ENCODE assay signal across 15 cellular contexts in genomic region chr2:111148925-111149324, GRCh38. TPM values are rescaled to one million over a fixed set of nuclear protein-coding genes. Genes with fewer than 3 reads are reported as not detected.
DNase-seq lines count a peak whose midpoint lies in the region; ATAC-seq and TF ChIP-seq lines count a peak whose summit lies in the region.
"Had no signal": no experiment of that assay in that cellular context is flagged by ENCODE, and none has a peak within 500 bp of the region (broad histone marks: within the 10 kb centered on the region; RNA-seq: fewer than 3 reads in every experiment).

No MANE protein-coding gene starts in this region.

- peaks cover 66% of the 10 kb centered on the region for H3K36me3 Mint-ChIP-seq in nephron progenitor cell (ENCODE audit: low read depth)

- in situ Hi-C loops in HAP-1 (cut with MboI; ENCODE audit: low sequenced_read_pairs) = no loop called here

- H4K20me1 ChIP-seq in DND-41 (ENCODE audit: insufficient read depth, low read length) (peaks cover 11% of the 10 kb centered on the region; the same call in 1 of the 2 replicates), Loucy (ENCODE audit: insufficient read depth, low read length, poor library complexity, severe bottlenecking) (no peaks in the 10 kb centered on the region)

- no peak overlapping the region for H3K9ac ChIP-seq in DND-41 (ENCODE audit: low read depth, low read length)
- H3K9ac ChIP-seq in Loucy (ENCODE audit: low read depth, low read length, poor library complexity, severe bottlenecking) = no peak overlapping the region
- H3K9ac ChIP-seq: SK-N-SH had no signal

- no peak overlapping the region for H3K4me3 ChIP-seq in DND-41 (ENCODE audit: low read depth in 1 of 2, low read length in 2 of 2)
- no peak overlapping the region for H3K4me3 ChIP-seq in Loucy (ENCODE audit: low read length, poor library complexity, severe bottlenecking)
- no peak overlapping the region for H3K4me3 ChIP-seq in HAP-1
- H3K4me3 ChIP-seq: Peyer's patch had no signal

- H3K4me1 ChIP-seq in DND-41 (ENCODE audit: insufficient read depth, low read length) (peaks cover 7% of the 10 kb centered on the region; the same call in 1 of the 2 replicates), Loucy (ENCODE audit: insufficient read depth, low read length, poor library complexity, severe bottlenecking) (peaks cover 54% of the 10 kb centered on the region), HAP-1 (peaks cover 4% of the 10 kb centered on the region; the same call in 1 of the 2 replicates)
- H3K4me1 ChIP-seq: Peyer's patch had no signal

- no peak overlapping the region for H3K4me3 Mint-ChIP-seq in nephron progenitor cell
- H3K4me3 Mint-ChIP-seq: CD4-positive, alpha-beta T cell had no signal

- H3K27me3 ChIP-seq in DND-41 (ENCODE audit: insufficient read depth, low read length, poor library complexity) = no peaks in the 10 kb centered on the region
- H3K27me3 ChIP-seq in Loucy (ENCODE audit: insufficient read depth, low read length, poor library complexity, severe bottlenecking) = no peaks in the 10 kb centered on the region
- no peaks in the 10 kb centered on the region for H3K27me3 ChIP-seq in HAP-1 (ENCODE audit: low read depth)
- H3K27me3 ChIP-seq: Peyer's patch had no signal

- no peaks in the 10 kb centered on the region for H3F3A ChIP-seq in Loucy (ENCODE audit: low read depth)

- no peak overlapping the region for H3K4me2 ChIP-seq in DND-41 (ENCODE audit: insufficient read depth, low read length)
- peak overlapping the region; percentile 14 for H3K4me2 ChIP-seq in Loucy (ENCODE audit: low read depth, low read length, poor library complexity, severe bottlenecking)
- H3K4me2 ChIP-seq: SK-N-SH had no signal

- H3K9me2 ChIP-seq in Loucy (replicated peaks; ENCODE audit: low read depth, low read length) = no peaks in the 10 kb centered on the region
- H3K9me2 ChIP-seq: SK-N-SH had no signal

- peak overlapping the region; percentile 22; the same call in 1 of the 2 replicates for H3K27ac ChIP-seq in DND-41 (ENCODE audit: low read length)
- H3K27ac ChIP-seq: Peyer's patch had no signal

- ATAC-seq in DND-41 (ENCODE audit: insufficient read depth, low read depth) (no peak), HG03442 (IDR thresholded peaks at IDR 0.05; ENCODE audit: unreplicated experiment) (no peak)
- ATAC-seq: HCT116, Right ventricle myocardium inferior had no signal

- H3K36me3 ChIP-seq in DND-41 (ENCODE audit: insufficient read depth, low read length) (peaks cover 83% of the 10 kb centered on the region), Loucy (ENCODE audit: insufficient read depth, low read length) (peaks cover 30% of the 10 kb centered on the region; the same call in 1 of the 2 replicates), HAP-1 (replicated peaks) (peaks cover 30% of the 10 kb centered on the region)

- H3K9me3 Mint-ChIP-seq in nephron progenitor cell = no peaks in the 10 kb centered on the region
- H3K9me3 Mint-ChIP-seq: CD4-positive, alpha-beta T cell had no signal

- no peak for TF ChIP-seq CTCF in DND-41 (IDR thresholded peaks at IDR 0.05; ENCODE audit: borderline replicate concordance, extremely low read depth, low read length, poor library complexity, severe bottlenecking)
- no peak for TF ChIP-seq CTCF in Loucy (conservative IDR thresholded peaks at IDR 0.05; ENCODE audit: low read length)
- no peak for TF ChIP-seq CTCF in nephron progenitor cell (IDR thresholded peaks at IDR 0.05)

- peaks cover 45% of the 10 kb centered on the region for H3K4me1 Mint-ChIP-seq in nephron progenitor cell

- DNase-seq in DND-41 (no peak), dermis microvascular lymphatic vessel endothelial cell (ENCODE audit: low read depth in 2 of 2) (peak; percentile 92 to 94), nephron progenitor cell (no peak), HAP-1 (ENCODE audit: low spot score in 2 of 2) (no peak)
- DNase-seq in stimulated activated CD4-positive, alpha-beta T cell treated with anti-CD3 and anti-CD28 coated beads, Interleukin-4, amount 100 ng/mL, for 1 hour = no peak
- DNase-seq: CD4-positive, alpha-beta T cell; NCI-H1048; NCI-H1436 treated with DMSO at 0.1 percent for 48 hours; NCI-H510A treated with DMSO at 0.1 percent for 48 hours; Peyer's patch; SK-N-SH had no signal

- peaks cover 88% of the 10 kb centered on the region for H3K79me2 ChIP-seq in DND-41 (ENCODE audit: insufficient read depth, low read length)
- peaks cover 5% of the 10 kb centered on the region; the same call in 1 of the 2 replicates for H3K79me2 ChIP-seq in Loucy (ENCODE audit: insufficient read depth, low read length)

- H3K9me3 ChIP-seq in DND-41 (ENCODE audit: insufficient read depth, low read length, severe bottlenecking) = no peaks in the 10 kb centered on the region
- H3K9me3 ChIP-seq in Loucy (ENCODE audit: insufficient read depth, low read depth, low read length) = no peaks in the 10 kb centered on the region
- H3K9me3 ChIP-seq in HAP-1 = no peaks in the 10 kb centered on the region
- H3K9me3 ChIP-seq: Peyer's patch, SK-N-SH had no signal

- H3K27ac Mint-ChIP-seq in nephron progenitor cell = peak overlapping the region; percentile 20
- H3K27ac Mint-ChIP-seq: CD4-positive, alpha-beta T cell had no signal

- no peaks in the 10 kb centered on the region for H3K27me3 Mint-ChIP-seq in nephron progenitor cell (ENCODE audit: low read depth, poor library complexity)
- H3K27me3 Mint-ChIP-seq: CD4-positive, alpha-beta T cell had no signal

- H2AFZ ChIP-seq in DND-41 (ENCODE audit: low read depth, low read length) (no peak overlapping the region), Loucy (ENCODE audit: low read length) (no peak overlapping the region)

RNA-seq across cellular contexts. Expression of gene BCL2L11, which starts 28.2 kb away (rescaled TPM):
- 9.5 and 28.2 TPM in 2 replicates for total RNA-seq in dermis microvascular lymphatic vessel endothelial cell

Comparison
In these comparisons a context has a peak if more than half of its experiments do, and no peak if none do; other contexts are left out.
1. DNase-seq: peak in dermis microvascular lymphatic vessel endothelial cell (2 of 2); none in DND-41 (single experiment), nephron progenitor cell (single experiment), stimulated activated CD4-positive, alpha-beta T cell treated with anti-CD3 and anti-CD28 coated beads, Interleukin-4, amount 100 ng/mL, for 1 hour (single experiment) and HAP-1 (0 of 2).